ENCODE assay signal across 2 cellular contexts in the genomic region with DNA sequence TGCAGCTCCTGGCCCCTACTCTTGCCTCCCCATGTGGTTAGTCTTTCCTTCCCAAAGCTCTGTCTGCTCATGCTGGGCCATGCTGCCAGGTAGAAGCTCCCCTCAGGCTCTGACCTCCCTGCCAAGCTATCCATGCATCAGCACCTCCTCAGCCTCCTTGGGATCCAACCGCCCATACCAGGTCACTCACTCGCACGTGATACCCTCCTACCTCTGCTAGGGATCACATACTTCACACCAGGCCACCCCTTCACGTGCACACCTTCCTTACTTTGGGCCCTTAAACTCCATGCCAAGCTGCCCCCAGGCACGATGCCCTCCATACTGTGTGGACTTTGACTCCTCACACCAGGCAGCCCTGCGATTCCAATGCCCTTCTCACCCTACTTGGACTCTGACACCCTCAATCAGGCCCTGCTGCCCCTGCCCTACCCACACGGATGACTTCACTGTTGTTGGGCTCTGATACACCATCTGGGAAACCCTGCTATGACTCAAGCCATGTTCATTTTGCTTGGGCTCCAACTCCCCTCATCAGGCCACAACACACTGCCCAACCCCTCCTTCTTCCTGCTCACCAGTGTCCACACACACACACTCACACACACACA.
A peak's percentile ranks its signal among the peaks of the same experiment; 100 is the strongest.
TF ChIP-seq lines count a peak whose summit lies in the region.

No MANE protein-coding gene starts in this region.

TF ChIP-seq in H1, 55 proteins besides CTCF, POLR2A, EP300 and RAD21:
- TF ChIP-seq YY1 (IDR thresholded peaks at IDR 0.05; ENCODE audit: low read depth, low read length) (no peak), POU5F1 (IDR thresholded peaks at IDR 0.05; ENCODE audit: low read depth, low read length) (no peak), ZNF274 (IDR thresholded peaks at IDR 0.05; ENCODE audit: borderline replicate concordance, extremely low read depth, low read length) (no peak), RBBP5 (IDR thresholded peaks at IDR 0.05; ENCODE audit: borderline replicate concordance, low read depth, low read length) (no peak), ATF3 (IDR thresholded peaks at IDR 0.05; ENCODE audit: insufficient read depth, low read depth, low read length) (no peak), PHF8 (conservative IDR thresholded peaks at IDR 0.05; ENCODE audit: low read depth, low read length) (no peak), HDAC2 (IDR thresholded peaks at IDR 0.05; ENCODE audit: borderline replicate concordance in 1 of 2, low read depth in 2 of 2, low read length in 2 of 2) (no peak), CHD1 (IDR thresholded peaks at IDR 0.05; ENCODE audit: low read depth, low read length) (no peak), TAF7 (optimal IDR thresholded peaks at IDR 0.05; ENCODE audit: borderline replicate concordance, low read depth, low read length) (no peak), NANOG (IDR thresholded peaks at IDR 0.05; ENCODE audit: insufficient read depth, low read depth, low read length, poor library complexity, severe bottlenecking) (no peak), JUN (IDR thresholded peaks at IDR 0.05; ENCODE audit: low read depth, low read length) (no peak), SAP30 (IDR thresholded peaks at IDR 0.05; ENCODE audit: insufficient read depth, insufficient replicate concordance, low read length) (no peak), HDAC6 (IDR thresholded peaks at IDR 0.05; ENCODE audit: low read depth, low read length) (no peak)

TF ChIP-seq in HepG2, 621 proteins besides CTCF, POLR2A, EP300 and RAD21:
- TF ChIP-seq ZSCAN31 (CRISPR knock-in tag; IDR thresholded peaks at IDR 0.05; ENCODE audit: low read depth), result no peak
- no peak for TF ChIP-seq KDM2A (CRISPR knock-in tag; IDR thresholded peaks at IDR 0.05; ENCODE audit: borderline replicate concordance, low read depth)
- TF ChIP-seq, protein P1, sequence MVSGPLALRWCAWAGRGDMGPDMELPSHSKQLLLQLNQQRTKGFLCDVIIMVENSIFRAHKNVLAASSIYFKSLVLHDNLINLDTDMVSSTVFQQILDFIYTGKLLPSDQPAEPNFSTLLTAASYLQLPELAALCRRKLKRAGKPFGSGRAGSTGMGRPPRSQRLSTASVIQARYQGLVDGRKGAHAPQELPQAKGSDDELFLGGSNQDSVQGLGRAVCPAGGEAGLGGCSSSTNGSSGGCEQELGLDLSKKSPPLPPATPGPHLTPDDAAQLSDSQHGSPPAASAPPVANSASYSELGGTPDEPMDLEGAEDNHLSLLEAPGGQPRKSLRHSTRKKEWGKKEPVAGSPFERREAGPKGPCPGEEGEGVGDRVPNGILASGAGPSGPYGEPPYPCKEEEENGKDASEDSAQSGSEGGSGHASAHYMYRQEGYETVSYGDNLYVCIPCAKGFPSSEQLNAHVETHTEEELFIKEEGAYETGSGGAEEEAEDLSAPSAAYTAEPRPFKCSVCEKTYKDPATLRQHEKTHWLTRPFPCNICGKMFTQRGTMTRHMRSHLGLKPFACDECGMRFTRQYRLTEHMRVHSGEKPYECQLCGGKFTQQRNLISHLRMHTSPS (CRISPR knock-in tag; IDR thresholded peaks at IDR 0.05; ENCODE audit: low read depth), result 0 out of 2 replicates have a peak, but pooled peaks have one; percentile 26
- TF ChIP-seq KDM3A (CRISPR knock-in tag; IDR thresholded peaks at IDR 0.05; ENCODE audit: low read depth), result no peak
